8 cellular contexts compared by ENCODE assay signal in the genomic region with DNA sequence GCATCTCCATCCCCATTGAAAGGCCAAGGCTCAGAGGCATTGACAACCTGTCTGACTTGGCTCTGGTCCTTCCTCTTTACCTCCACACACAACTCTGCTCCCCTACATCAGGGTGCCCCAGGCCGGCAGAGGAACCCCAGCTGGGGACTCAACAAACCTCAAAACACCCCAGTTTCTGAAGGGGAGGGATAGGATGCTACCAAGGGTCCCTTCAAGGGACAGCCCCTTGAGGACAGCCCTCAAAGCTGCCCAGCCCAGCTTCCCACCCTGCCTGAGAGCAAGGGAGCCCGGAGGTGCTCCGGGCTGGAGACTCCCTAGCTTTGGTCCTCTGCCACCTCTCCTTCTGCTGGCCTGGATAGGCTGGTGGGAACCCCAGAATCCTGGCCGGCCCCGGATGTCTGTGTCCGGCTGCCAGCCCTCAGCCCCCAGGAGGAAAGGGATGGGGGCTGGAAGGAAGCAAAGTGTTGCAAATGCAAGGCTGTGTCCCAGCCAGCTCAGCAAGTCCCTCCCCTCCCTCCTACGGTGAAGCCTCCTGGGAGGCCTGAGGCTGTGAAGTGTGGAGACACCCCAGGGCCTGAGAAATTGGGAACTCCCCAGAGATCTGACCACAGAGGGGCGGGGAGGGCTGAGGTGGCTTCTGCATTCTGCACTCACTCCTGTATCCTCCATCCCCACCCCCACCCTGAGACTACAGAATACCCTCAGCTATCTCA. TPM values are rescaled to one million over a fixed set of nuclear protein-coding genes. Genes with fewer than 3 reads are reported as not detected.
DNase-seq lines count a peak whose midpoint lies in the region; ATAC-seq and TF ChIP-seq lines count a peak whose summit lies in the region.

No MANE protein-coding gene starts in this region.

- H3K36me3 Mint-ChIP-seq in T-helper 1 cell treated with Interleukin-12 subunit alpha and Interleukin-12 subunit beta and Interleukin-4 antibody, amounts not matched to agents 30 μg/mL and 1 μg/mL, for 36 hours (ENCODE audit: low read depth): peaks cover 9% of the 10 kb centered on the region
- H3K36me3 Mint-ChIP-seq in central memory CD8-positive, alpha-beta T cell (ENCODE audit: insufficient read depth): peaks cover 20% of the 10 kb centered on the region
- H3K36me3 Mint-ChIP-seq in natural killer cell: no peaks in the 10 kb centered on the region

- H3K79me2 ChIP-seq in GM23248 (ENCODE audit: insufficient read depth): no peaks in the 10 kb centered on the region

- peaks cover 14% of the 10 kb centered on the region; the same call in 1 of the 2 replicates for H3F3A ChIP-seq in GM23248 (ENCODE audit: insufficient read depth)

- H3K4me2 ChIP-seq in GM23248 (ENCODE audit: unreplicated experiment): no peak overlapping the region

- no peak overlapping the region for H3K27ac ChIP-seq in GM23248

- peaks cover 41% of the 10 kb centered on the region for H3K4me1 Mint-ChIP-seq in T-helper 1 cell treated with Interleukin-12 subunit alpha and Interleukin-12 subunit beta and Interleukin-4 antibody, amounts not matched to agents 30 μg/mL and 1 μg/mL, for 36 hours (ENCODE audit: low read depth)
- peaks cover 41% of the 10 kb centered on the region for H3K4me1 Mint-ChIP-seq in central memory CD8-positive, alpha-beta T cell
- H3K4me1 Mint-ChIP-seq in natural killer cell: peaks cover 19 to 47% of the 10 kb centered on the region in 2 donors

- in situ Hi-C loops in GM23248 (cut with MboI): no loop called here

- H4K20me1 ChIP-seq in GM23248 (ENCODE audit: insufficient read depth): no peaks in the 10 kb centered on the region

- no peaks in the 10 kb centered on the region for H3K27me3 ChIP-seq in GM23248 (replicated peaks; ENCODE audit: insufficient read depth)

- no peak overlapping the region for H2AFZ ChIP-seq in GM23248

- H3K4me1 ChIP-seq in GM23248 (ENCODE audit: insufficient read depth): peaks cover 13% of the 10 kb centered on the region; the same call in 1 of the 2 replicates

- H3K4me3 Mint-ChIP-seq in T-helper 1 cell treated with Interleukin-12 subunit alpha and Interleukin-12 subunit beta and Interleukin-4 antibody, amounts not matched to agents 30 μg/mL and 1 μg/mL, for 36 hours: peak overlapping the region; percentile 58
- H3K4me3 Mint-ChIP-seq in central memory CD8-positive, alpha-beta T cell: peak overlapping the region; percentile 78
- peak overlapping the region; percentile 69 for H3K4me3 Mint-ChIP-seq in natural killer cell

- H3K9me2 ChIP-seq in GM23248 (ENCODE audit: insufficient read depth): no peaks in the 10 kb centered on the region

- H3K27me3 Mint-ChIP-seq in T-helper 1 cell treated with Interleukin-12 subunit alpha and Interleukin-12 subunit beta and Interleukin-4 antibody, amounts not matched to agents 30 μg/mL and 1 μg/mL, for 36 hours (ENCODE audit: low read depth): no peaks in the 10 kb centered on the region
- no peaks in the 10 kb centered on the region for H3K27me3 Mint-ChIP-seq in central memory CD8-positive, alpha-beta T cell
- peaks cover 0 to 3% of the 10 kb centered on the region in 2 donors for H3K27me3 Mint-ChIP-seq in natural killer cell (ENCODE audit: low read depth in 2 of 2)

- H3K9me3 Mint-ChIP-seq in T-helper 1 cell treated with Interleukin-12 subunit alpha and Interleukin-12 subunit beta and Interleukin-4 antibody, amounts not matched to agents 30 μg/mL and 1 μg/mL, for 36 hours: no peaks in the 10 kb centered on the region
- H3K9me3 Mint-ChIP-seq in central memory CD8-positive, alpha-beta T cell: no peaks in the 10 kb centered on the region
- no peaks in the 10 kb centered on the region for H3K9me3 Mint-ChIP-seq in natural killer cell

- no peak overlapping the region for H3K9ac ChIP-seq in GM23248

- no peak overlapping the region for H3K4me3 ChIP-seq in GM23248

- WGBS in GM23248 (ENCODE audit: low coverage in 1 of 2, low lambda C conversion rate in 2 of 2, missing lambda C conversion rate in 2 of 2), 2 experiments: 60 to 61% methylated on average over 7 to 8 of the region's 8 CpGs

- no peaks in the 10 kb centered on the region for H3K9me3 ChIP-seq in GM23248 (ENCODE audit: low read depth)

- no peaks in the 10 kb centered on the region for H3K36me3 ChIP-seq in GM23248 (ENCODE audit: low read depth)

- H3K27ac Mint-ChIP-seq in T-helper 1 cell treated with Interleukin-12 subunit alpha and Interleukin-12 subunit beta and Interleukin-4 antibody, amounts not matched to agents 30 μg/mL and 1 μg/mL, for 36 hours: peak overlapping the region; percentile 28
- H3K27ac Mint-ChIP-seq in central memory CD8-positive, alpha-beta T cell (ENCODE audit: low read depth): peak overlapping the region; percentile 36
- H3K27ac Mint-ChIP-seq in natural killer cell: peak overlapping the region; percentile 19 to 87

- DNase-seq in AG08395 (ENCODE audit: low spot score) (peak; percentile 25), GM23248 (peak; percentile 70), natural killer cell (peak; percentile 67)
- DNase-seq in central memory CD8-positive, alpha-beta T cell (ENCODE audit: low spot score in 2 of 2): peak in 1 of 2 donors; percentile 58

- intact Hi-C loops in natural killer cell (cut with micrococcal nuclease): loop anchor here (1.0 to 5.0 kb wide), 2 partner anchors 14 to 115 kb away; partner anchors contain the start of genes EIF3I and TMEM234

- TF ChIP-seq CTCF in natural killer cell (IDR thresholded peaks at IDR 0.05): no peak

- ATAC-seq in central memory CD8-positive, alpha-beta T cell (replicated peaks; ENCODE audit: extremely low read depth, poor library complexity, severe bottlenecking): peak; percentile 64
- ATAC-seq in natural killer cell (peak; percentile 75 to 85 (median 76)), HG02884 (IDR thresholded peaks at IDR 0.05; ENCODE audit: unreplicated experiment) (no peak), HG02678 (IDR thresholded peaks at IDR 0.05; ENCODE audit: unreplicated experiment) (no peak), HG02623 (IDR thresholded peaks at IDR 0.05; ENCODE audit: unreplicated experiment) (no peak)

RNA-seq across cellular contexts. Expression of gene MARCKSL1, which starts 1.1 kb away (rescaled TPM):
- 13.5 and 16.6 TPM in 2 replicates for total RNA-seq in GM23248 (2014; rRNA removed; shearing (Covaris generic))
- 22.1 and 22.2 TPM in 2 replicates for polyA plus RNA-seq in GM23248 (2016; fragmentation: Nextera tagmentation; extraction: Ambion mirVana)
- 10 to 100 TPM; 21.7 to 26.1 (median 21.8) TPM for total RNA-seq in natural killer cell

RNA-seq across cellular contexts. Expression of gene FAM229A, which starts 25.2 kb away (rescaled TPM):
- total RNA-seq in GM23248 (2014; rRNA removed; shearing (Covaris generic)): 1.1 and 3.2 TPM in 2 replicates
- polyA plus RNA-seq in GM23248 (2016; fragmentation: Nextera tagmentation; extraction: Ambion mirVana): 2.9 and 3.1 TPM in 2 replicates
- 10 to 100 TPM; 18.3 to 23.5 (median 21.0) TPM for total RNA-seq in natural killer cell

RNA-seq across cellular contexts. Expression of gene TSSK3, which starts 25.2 kb away (rescaled TPM):
- total RNA-seq in GM23248 (2014; rRNA removed; shearing (Covaris generic)): 0.22 TPM in 1 of 2 replicates, not detected in the other
- polyA plus RNA-seq in GM23248 (2016; fragmentation: Nextera tagmentation; extraction: Ambion mirVana): 0.47 TPM in 1 of 2 replicates, not detected in the other
- 1 to 10 TPM; 1.2 to 3.7 (median 1.4) TPM for total RNA-seq in natural killer cell

RNA-seq across cellular contexts. Expression of gene HDAC1, which starts 45.2 kb away (rescaled TPM):
- total RNA-seq in GM23248 (2014; rRNA removed; shearing (Covaris generic)): 52.5 and 58.5 TPM in 2 replicates
- polyA plus RNA-seq in GM23248 (2016; fragmentation: Nextera tagmentation; extraction: Ambion mirVana): 53.8 and 56.9 TPM in 2 replicates
- total RNA-seq in natural killer cell: 100 to 1,000 TPM; 110 to 133 (median 125) TPM

RNA-seq across cellular contexts. Expression of gene BSDC1, which starts 57.1 kb away (rescaled TPM):
- total RNA-seq in GM23248 (2014; rRNA removed; shearing (Covaris generic)): 83.8 and 94.9 TPM in 2 replicates
- polyA plus RNA-seq in GM23248 (2016; fragmentation: Nextera tagmentation; extraction: Ambion mirVana): 47.5 and 47.8 TPM in 2 replicates
- 100 to 1,000 TPM; 150 to 203 (median 174) TPM for total RNA-seq in natural killer cell

Comparison
In these comparisons a context has a peak if more than half of its experiments do, and no peak if none do; other contexts are left out.
1. ATAC-seq: peak in central memory CD8-positive, alpha-beta T cell (single experiment) and natural killer cell (3 of 3); none in HG02884 (single experiment), HG02678 (single experiment) and HG02623 (single experiment).
2. Peak in every context shown above with its lines, with median percentiles within 50 percentile points of each other: H3K27ac Mint-ChIP-seq and H3K4me3 Mint-ChIP-seq.